9 cellular contexts compared by ENCODE assay signal in the genomic region with DNA sequence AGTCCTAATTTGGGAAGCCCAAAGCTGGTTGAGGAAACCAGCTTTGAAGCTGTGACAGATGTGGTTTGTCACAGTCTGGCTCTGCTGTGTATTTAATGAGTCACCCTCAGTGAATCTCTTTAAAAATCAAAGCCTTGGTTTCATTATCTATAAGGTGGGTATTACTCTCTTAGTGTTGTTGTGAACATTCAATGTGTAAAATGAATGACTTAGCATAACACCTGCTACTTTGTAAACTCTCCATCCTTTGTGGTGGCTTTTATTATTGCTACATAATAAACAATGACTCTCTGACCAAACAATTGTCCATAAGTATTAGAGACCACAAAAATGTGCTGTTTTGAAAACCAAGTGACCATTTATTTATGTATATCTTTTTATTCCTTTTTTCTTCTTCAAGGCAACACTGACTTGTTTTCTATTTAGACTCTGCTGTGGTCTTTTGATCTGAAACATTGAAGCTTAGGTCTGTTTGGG. TPM values are rescaled to one million over a fixed set of nuclear protein-coding genes. Genes with fewer than 3 reads are reported as not detected.
A peak's percentile ranks its signal among the peaks of the same experiment; 100 is the strongest.
DNase-seq lines count a peak whose midpoint lies in the region; ATAC-seq, FAIRE-seq and TF ChIP-seq lines count a peak whose summit lies in the region.
"Had no signal": no experiment of that assay in that cellular context is flagged by ENCODE, and none has a peak within 500 bp of the region (broad histone marks: within the 10 kb centered on the region; RNA-seq: fewer than 3 reads in every experiment).

No MANE protein-coding gene starts in this region.

- TF ChIP-seq CTCF in HCT116 (IDR thresholded peaks at IDR 0.05 in 2 of 3, conservative IDR thresholded peaks at IDR 0.05 in 1 of 3; ENCODE audit: borderline replicate concordance in 1 of 3, insufficient read depth in 1 of 3, low read depth in 2 of 3, low read length in 2 of 3): no peak
- TF ChIP-seq CTCF in OCI-LY7 (conservative IDR thresholded peaks at IDR 0.05; ENCODE audit: low read length): no peak

- no peak overlapping the region for H3K4me2 ChIP-seq in HCT116 (ENCODE audit: low read length)
- H3K4me2 ChIP-seq in OCI-LY7 (ENCODE audit: low read length): no peak overlapping the region

- peak overlapping the region; percentile 57 to 79 (median 66) for H3K4me3 Mint-ChIP-seq in immature natural killer cell
- H3K4me3 Mint-ChIP-seq: brain had no signal

- no peak overlapping the region for H3K9ac ChIP-seq in HCT116 (ENCODE audit: low read length)

- FAIRE-seq in GM12892 (lab: Jason Lieb, UNC): no peak

- DNase-seq in EH (ENCODE audit: low read depth) (peak; percentile 68), HCT116 (ENCODE audit: low read depth, low spot score) (peak; percentile 31), NCI-H69 (lab: John Stamatoyannopoulos, UW) (peak; percentile 88), immature natural killer cell (peak; percentile 51 to 54 (median 53)), aorta (no peak), GM12892 (ENCODE audit: insufficient read length) (no peak), KG1 (lab: John Stamatoyannopoulos, UW) (no peak), OCI-LY7 (ENCODE audit: low spot score) (no peak)

- POLR2A ChIA-PET in HCT116 (lab: Charles Lee) (no interaction called here), OCI-LY7 (lab: Charles Lee) (no interaction called here)

- H3K36me3 ChIP-seq in HCT116 (ENCODE audit: control insufficient read depth in 1 of 2, insufficient read depth in 2 of 2, low read length in 2 of 2): no peaks in the 10 kb centered on the region
- no peaks in the 10 kb centered on the region for H3K36me3 ChIP-seq in aorta (ENCODE audit: control insufficient read depth in 1 of 2, insufficient read depth in 2 of 2, low read length in 1 of 2)
- peaks cover 22% of the 10 kb centered on the region for H3K36me3 ChIP-seq in OCI-LY7 (ENCODE audit: insufficient read depth, low read length)

- H3K36me3 Mint-ChIP-seq in immature natural killer cell: peaks cover 3 to 5% (median 4%) of the 10 kb centered on the region in 3 donors

- intact Hi-C loops in HCT116 (cut with micrococcal nuclease): no loop called here
- intact Hi-C loops in aorta (cut with DNase I): no loop called here
- intact Hi-C loops in OCI-LY7 (cut with micrococcal nuclease; ENCODE audit: unreplicated experiment): no loop called here

- peak; percentile 93 for ATAC-seq in HCT116
- ATAC-seq in aorta (ENCODE audit: low FRiP score): no peak

- H3K9me3 ChIP-seq in HCT116 (ENCODE audit: control insufficient read depth in 1 of 2, insufficient read depth in 1 of 2, low read depth in 1 of 2, low read length in 2 of 2) (no peaks in the 10 kb centered on the region), aorta (ENCODE audit: control insufficient read depth, low read length) (no peaks in the 10 kb centered on the region), OCI-LY7 (ENCODE audit: low read length) (0 out of 2 replicates have a peak, but pooled peaks cover 8% of the 10 kb centered on the region)

- no peaks in the 10 kb centered on the region for H3K9me2 ChIP-seq in HCT116 (ENCODE audit: insufficient read depth)
- H3K9me2 ChIP-seq in OCI-LY7 (ENCODE audit: insufficient read depth, low read length): no peaks in the 10 kb centered on the region

- H4K20me1 ChIP-seq in HCT116 (ENCODE audit: insufficient read depth) (no peaks in the 10 kb centered on the region; the same call in 1 of the 2 replicates), OCI-LY7 (ENCODE audit: insufficient read depth, low read length) (no peaks in the 10 kb centered on the region)

- TF ChIP-seq RAD21 in HCT116 (IDR thresholded peaks at IDR 0.05; ENCODE audit: low read depth): no peak

- H3K4me1 ChIP-seq in HCT116 (ENCODE audit: control insufficient read depth in 1 of 2, insufficient read depth in 2 of 2, low read length in 2 of 2) (peaks cover 19 to 24% of the 10 kb centered on the region in 2 experiments), aorta (ENCODE audit: control insufficient read depth in 1 of 2, insufficient read depth in 2 of 2, low read length in 2 of 2) (no peaks in the 10 kb centered on the region), OCI-LY7 (ENCODE audit: insufficient read depth, low read length, poor library complexity, severe bottlenecking) (no peaks in the 10 kb centered on the region)

- no peaks in the 10 kb centered on the region for H3K27me3 Mint-ChIP-seq in immature natural killer cell (ENCODE audit: low read depth in 3 of 3)
- H3K27me3 Mint-ChIP-seq: brain had no signal

- H3K27me3 ChIP-seq in HCT116 (ENCODE audit: insufficient read depth, low read length) (no peaks in the 10 kb centered on the region), aorta (ENCODE audit: control insufficient read depth in 1 of 2, insufficient read depth in 2 of 2, low read length in 1 of 2) (no peaks in the 10 kb centered on the region)

- H3K27ac ChIP-seq in HCT116 (ENCODE audit: low read depth, low read length) (no peak overlapping the region), aorta (ENCODE audit: low read depth in 1 of 2, low read length in 2 of 2) (no peak overlapping the region), OCI-LY7 (ENCODE audit: low read depth, low read length, poor library complexity, severe bottlenecking) (no peak overlapping the region)

- TF ChIP-seq POLR2A in HCT116 (IDR thresholded peaks at IDR 0.05; ENCODE audit: borderline replicate concordance, extremely low read depth, insufficient read depth, insufficient read length) (no peak), GM12892 (IDR thresholded peaks at IDR 0.05; ENCODE audit: low read depth, low read length) (no peak)

- RAD21 ChIA-PET in HCT116 (lab: Charles Lee; ENCODE audit: low non-redundant PET in 1 of 2, low total read pairs in 2 of 2, uncharacterized antibody in 2 of 2, unreplicated experiment in 2 of 2): no interaction called here

- H2AFZ ChIP-seq in HCT116 (ENCODE audit: low read depth, low read length, poor library complexity, severe bottlenecking) (no peak overlapping the region), OCI-LY7 (ENCODE audit: low read length) (no peak overlapping the region)

- CTCF ChIA-PET in HCT116 (lab: Charles Lee) (no interaction called here), OCI-LY7 (lab: Charles Lee; ENCODE audit: unreplicated experiment) (no interaction called here)

- H3K9me3 Mint-ChIP-seq in immature natural killer cell: no peaks in the 10 kb centered on the region

- H3K79me2 ChIP-seq in HCT116 (ENCODE audit: insufficient read depth, low read length) (no peaks in the 10 kb centered on the region), OCI-LY7 (ENCODE audit: insufficient read depth, low read depth, low read length) (no peaks in the 10 kb centered on the region)

- BruUV-seq in HCT116 (replicated peaks; lab: Mats Ljungman, UMichigan) (no TSS peak), OCI-LY7 (replicated peaks; lab: Mats Ljungman, UMichigan) (no TSS peak)

- H3K4me1 Mint-ChIP-seq in immature natural killer cell: peaks cover 82 to 85% of the 10 kb centered on the region in 2 donors

- peak overlapping the region; percentile 55 to 90 (median 78) for H3K27ac Mint-ChIP-seq in immature natural killer cell

- H3K4me3 ChIP-seq in HCT116 (replicated peaks in 1 of 2; ENCODE audit: low read depth in 1 of 2, low read length in 2 of 2) (no peak overlapping the region), aorta (ENCODE audit: low read length in 2 of 2) (no peak overlapping the region), OCI-LY7 (ENCODE audit: low read depth, low read length, poor library complexity, severe bottlenecking) (no peak overlapping the region)

TF ChIP-seq in HCT116, 20 proteins besides CTCF, POLR2A, EP300 and RAD21:
- peak; percentile 80 for TF ChIP-seq FOSL1 (IDR thresholded peaks at IDR 0.05; ENCODE audit: low read depth)
- TF ChIP-seq CEBPB (IDR thresholded peaks at IDR 0.05; ENCODE audit: low read depth): peak; percentile 33; the same call in 1 of the 2 replicates
- TF ChIP-seq TCF7L2 (IDR thresholded peaks at IDR 0.05; ENCODE audit: borderline replicate concordance, extremely low read depth, insufficient read depth, insufficient read length): peak; percentile 87
- TF ChIP-seq ELF1 (IDR thresholded peaks at IDR 0.05; ENCODE audit: borderline replicate concordance, low read depth): no peak
- no peak for TF ChIP-seq EGR1 (IDR thresholded peaks at IDR 0.05; ENCODE audit: low read depth)
- TF ChIP-seq SP1 (IDR thresholded peaks at IDR 0.05; ENCODE audit: low read depth): peak; percentile 30; the same call in 1 of the 2 replicates
- peak; percentile 29; the same call in 1 of the 2 replicates for TF ChIP-seq SRF (IDR thresholded peaks at IDR 0.05; ENCODE audit: low read depth)
- TF ChIP-seq JUND (IDR thresholded peaks at IDR 0.05): peak; percentile 66

RNA-seq across cellular contexts. Expression of a gene that starts 24.6 kb away (rescaled TPM):
- total RNA-seq in HCT116 (2021; ENCODE audit: unreplicated experiment) (15.8 TPM), aorta (10 to 100 TPM; 10.7 to 35.0 TPM), OCI-LY7 (2022) (14.6 and 17.0 TPM in 2 replicates)
- polyA plus RNA-seq in HCT116 (2012): 3.5 and 4.3 TPM in 2 replicates
- polyA plus RNA-seq in immature natural killer cell (10 to 100 TPM; 11.0 to 20.4 (median 12.6) TPM), aorta (1 to 10 TPM; 1.4 to 2.4 TPM)
- 0.72 TPM for polyA plus RNA-seq in GM12892 (2012; ENCODE audit: missing spikeins)
- total RNA-seq in OCI-LY7 (2014; rRNA removed; shearing (Covaris generic)): 25.0 and 30.5 TPM in 2 replicates

Comparison
In these comparisons a context has a peak if more than half of its experiments do, and no peak if none do; other contexts are left out.
1. DNase-seq: peak in EH (single experiment), HCT116 (single experiment), NCI-H69 (single experiment) and immature natural killer cell (3 of 3); none in aorta (0 of 2), GM12892 (single experiment), KG1 (single experiment) and OCI-LY7 (single experiment).